In the genomic region with DNA sequence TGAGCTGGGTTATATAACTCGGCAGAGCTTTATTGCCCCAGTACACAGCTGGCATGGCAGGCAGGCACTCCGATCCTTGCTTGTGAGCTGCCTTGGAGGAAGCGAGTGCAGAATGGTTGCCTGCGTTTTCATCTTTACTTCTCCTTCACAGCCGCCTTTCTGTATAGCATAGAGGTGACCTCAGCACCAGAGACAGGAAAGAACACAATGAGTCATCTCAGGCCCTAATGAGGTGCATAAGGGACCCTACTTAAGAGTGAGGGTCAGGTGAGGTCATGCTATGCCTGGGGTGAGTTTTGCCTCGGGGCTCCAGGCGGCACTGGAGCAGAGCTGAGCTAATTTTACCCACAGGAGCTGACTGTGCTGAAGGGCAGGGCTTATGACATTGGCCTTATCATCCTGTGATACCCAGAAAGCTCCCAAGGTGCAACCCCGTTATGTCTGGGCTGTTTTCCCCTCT, we compare ENCODE assay signal across 10 cellular contexts. TPM values are rescaled to one million over a fixed set of nuclear protein-coding genes. Genes with fewer than 3 reads are reported as not detected.
DNase-seq lines count a peak whose midpoint lies in the region; ATAC-seq lines count a peak whose summit lies in the region.
"Had no signal": no experiment of that assay in that cellular context is flagged by ENCODE, and none has a peak within 500 bp of the region (broad histone marks: within the 10 kb centered on the region; RNA-seq: fewer than 3 reads in every experiment).

No MANE protein-coding gene starts in this region.

- no peaks in the 10 kb centered on the region for H3K36me3 Mint-ChIP-seq in effector memory CD8-positive, alpha-beta T cell (ENCODE audit: insufficient read depth)

- no peak overlapping the region for H3K27ac Mint-ChIP-seq in effector memory CD8-positive, alpha-beta T cell

- no peak overlapping the region for H3K4me3 Mint-ChIP-seq in effector memory CD8-positive, alpha-beta T cell

- ATAC-seq in GM18498 (IDR thresholded peaks at IDR 0.05; ENCODE audit: unreplicated experiment) (peak; percentile 50), HG03175 (IDR thresholded peaks at IDR 0.05; ENCODE audit: unreplicated experiment) (peak; percentile 58), HG03095 (IDR thresholded peaks at IDR 0.05; ENCODE audit: unreplicated experiment) (no peak)
- ATAC-seq in effector memory CD8-positive, alpha-beta T cell (replicated peaks): peak; percentile 56

- H3K4me1 Mint-ChIP-seq in effector memory CD8-positive, alpha-beta T cell (ENCODE audit: low read depth in 2 of 2): peaks cover 44 to 50% of the 10 kb centered on the region in 2 donors

- H3K27me3 Mint-ChIP-seq in effector memory CD8-positive, alpha-beta T cell: no peaks in the 10 kb centered on the region

- no peak for DNase-seq in effector memory CD8-positive, alpha-beta T cell
- DNase-seq in renal cortical epithelial cell (ENCODE audit: low read depth): peak; percentile 85
- DNase-seq in NCI-H510A (lab: John Stamatoyannopoulos, UW): no peak
- DNase-seq in iPS-NIHi11 (ENCODE audit: low spot score): no peak
- DNase-seq: activated CD4-positive, alpha-beta T cell treated with anti-CD3 and anti-CD28 coated beads, Interleukin-2, amount 50 U/mL, for 48 hours; cerebellar nuclear complex; NCI-H526 treated with DMSO at 0.1 percent for 48 hours had no signal

- H3K9me3 Mint-ChIP-seq in effector memory CD8-positive, alpha-beta T cell: no peaks in the 10 kb centered on the region

RNA-seq across cellular contexts. Expression of gene LPP, which starts 43.5 kb away (rescaled TPM):
- total RNA-seq in renal cortical epithelial cell: 83.2 and 95.5 TPM in 2 replicates
